In the genomic region with DNA sequence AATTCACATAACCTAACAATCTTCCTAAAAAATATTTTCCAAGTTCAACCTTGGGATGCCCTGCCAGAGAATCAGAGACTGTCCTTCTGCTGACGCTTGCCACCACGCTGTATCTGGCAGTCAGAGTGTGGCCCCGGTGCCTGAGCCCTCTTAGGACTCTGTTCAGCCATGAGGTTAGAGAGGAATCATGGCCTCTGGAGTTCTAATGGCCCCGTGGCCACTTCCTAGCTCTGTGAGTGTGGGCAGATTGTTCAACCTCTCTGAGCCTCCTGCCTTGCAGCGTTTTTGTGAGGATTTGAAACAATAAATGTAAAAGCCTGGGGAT, we compare ENCODE assay signal across 2 cellular contexts.
TF ChIP-seq lines count a peak whose summit lies in the region.

No MANE protein-coding gene starts in this region.

TF ChIP-seq in K562, 482 proteins besides CTCF, POLR2A, EP300 and RAD21:
- TF ChIP-seq NRF1 (conservative IDR thresholded peaks at IDR 0.05 in 1 of 2, IDR thresholded peaks at IDR 0.05 in 1 of 2) (no peak), ZFP36 (IDR thresholded peaks at IDR 0.05; ENCODE audit: low read depth, low read length, partially characterized antibody) (peak; percentile 9)

TF ChIP-seq in liver, 16 proteins besides CTCF, POLR2A, EP300 and RAD21:
- TF ChIP-seq RXRA (IDR thresholded peaks at IDR 0.05) = peak in 1 of 2 donors; percentile 18
- TF ChIP-seq YY1 (IDR thresholded peaks at IDR 0.05) = peak; percentile 86
- TF ChIP-seq JUND (IDR thresholded peaks at IDR 0.05) = peak in 1 of 2 donors; percentile 2
- no peak for TF ChIP-seq EGR1 (IDR thresholded peaks at IDR 0.05; ENCODE audit: low read depth in 2 of 2)
- peak; percentile 46 to 72 for TF ChIP-seq HNF4A (conservative IDR thresholded peaks at IDR 0.05)
